In genomic region chr14:94412671-94413638, GRCh38 we compare ENCODE assay signal across 13 cellular contexts. TPM values are rescaled to one million over a fixed set of nuclear protein-coding genes. Genes with fewer than 3 reads are reported as not detected.
DNase-seq lines count a peak whose midpoint lies in the region; ATAC-seq, FAIRE-seq and TF ChIP-seq lines count a peak whose summit lies in the region.
"Had no signal": no experiment of that assay in that cellular context is flagged by ENCODE, and none has a peak within 500 bp of the region (broad histone marks: within the 10 kb centered on the region; RNA-seq: fewer than 3 reads in every experiment).

No MANE protein-coding gene starts in this region.

- H3K36me3 Mint-ChIP-seq in MCF 10A (ENCODE audit: insufficient read depth, unreplicated experiment), result no peaks in the 10 kb centered on the region

- BruUV-seq in MCF 10A (replicated peaks; lab: Mats Ljungman, UMichigan), result no TSS peak

- H3K27me3 ChIP-seq in breast epithelium (no peaks in the 10 kb centered on the region), vagina (no peaks in the 10 kb centered on the region)

- CTCF ChIA-PET in MCF 10A (lab: Yijun Ruan, JAX), result interaction anchor here (0.6 to 2.4 kb wide), 11 partner anchors 9 to 326 kb away, joined by 3 to 7 read pairs (median 4); partner anchors contain the start of gene IFI27L2

- peaks cover 8% of the 10 kb centered on the region for H3K4me1 Mint-ChIP-seq in MCF 10A (ENCODE audit: insufficient read depth, unreplicated experiment)
- H3K4me1 Mint-ChIP-seq: activated naive CD4-positive, alpha-beta T cell treated with anti-CD3 and anti-CD28 coated beads, Interleukin-2, amount 50 U/mL, for 24 hours; B cell had no signal

- TF ChIP-seq CTCF in MCF 10A (IDR thresholded peaks at IDR 0.05; ENCODE audit: unreplicated experiment) (peak; percentile 45), breast epithelium (IDR thresholded peaks at IDR 0.05) (no peak), vagina (IDR thresholded peaks at IDR 0.05) (no peak)

- H3K27me3 Mint-ChIP-seq in MCF 10A (ENCODE audit: insufficient read depth, unreplicated experiment), result no peaks in the 10 kb centered on the region

- no peak overlapping the region for H3K27ac Mint-ChIP-seq in MCF 10A (ENCODE audit: low read depth, unreplicated experiment)
- H3K27ac Mint-ChIP-seq: activated naive CD4-positive, alpha-beta T cell treated with anti-CD3 and anti-CD28 coated beads, Interleukin-2, amount 50 U/mL, for 24 hours; B cell had no signal

- no peak overlapping the region for H3K4me3 Mint-ChIP-seq in MCF 10A (ENCODE audit: unreplicated experiment)
- H3K4me3 Mint-ChIP-seq: activated naive CD4-positive, alpha-beta T cell treated with anti-CD3 and anti-CD28 coated beads, Interleukin-2, amount 50 U/mL, for 24 hours; B cell had no signal

- FAIRE-seq in frontal cortex (lab: Jason Lieb, UNC), result no peak
- FAIRE-seq: endometrium, urothelium cell line had no signal

- no peaks in the 10 kb centered on the region for H3K4me1 ChIP-seq in breast epithelium
- no peaks in the 10 kb centered on the region for H3K4me1 ChIP-seq in vagina

- H3K9me3 Mint-ChIP-seq in MCF 10A (ENCODE audit: unreplicated experiment), result peaks cover 6% of the 10 kb centered on the region

- TF ChIP-seq POLR2A in breast epithelium (IDR thresholded peaks at IDR 0.05) (no peak), vagina (IDR thresholded peaks at IDR 0.05) (no peak)

- intact Hi-C loops in MCF 10A (cut with micrococcal nuclease) (loop anchor here (2.0 to 5.0 kb wide), 2 partner anchors 231 to 276 kb away; no protein-coding TSS in a partner anchor), breast epithelium (cut with DNase I; ENCODE audit: low total_unique reads) (loop anchor here (1.0 kb wide), 1 partner anchor 39 kb away; no protein-coding TSS in a partner anchor), vagina (cut with DNase I) (no loop called here)

- DNase-seq in MCF 10A (ENCODE audit: unreplicated experiment) (peak; percentile 62), breast epithelium (ENCODE audit: low spot score in 2 of 2) (no peak), glomerular visceral epithelial cell (ENCODE audit: extremely low spot score) (peak; percentile 36), vagina (ENCODE audit: extremely low spot score in 2 of 2) (peak; percentile 37 to 62), NCI-H2171 treated with DMSO at 0.1 percent for 48 hours (lab: John Stamatoyannopoulos, UW) (no peak), frontal cortex (ENCODE audit: low spot score in 2 of 2) (no peak)
- DNase-seq: NCI-H1105 had no signal

- ATAC-seq in SK-N-SH treated with all-trans-retinoic acid at 6 μM for 48 hours, result peak; percentile 67; the same call in 2 of the 3 replicates
- ATAC-seq in HG03565 (IDR thresholded peaks at IDR 0.05; ENCODE audit: unreplicated experiment), result no peak

- H3K4me3 ChIP-seq in breast epithelium, result no peak overlapping the region
- no peak overlapping the region for H3K4me3 ChIP-seq in vagina

- POLR2A ChIA-PET in MCF 10A (lab: Yijun Ruan, JAX), result no interaction called here

- H3K9me3 ChIP-seq in breast epithelium (peaks cover 0 to 6% of the 10 kb centered on the region in 2 donors), vagina (no peaks in the 10 kb centered on the region)

- H3K27ac ChIP-seq in breast epithelium (no peak overlapping the region), vagina (no peak overlapping the region)

- H3K36me3 ChIP-seq in breast epithelium (no peaks in the 10 kb centered on the region), vagina (no peaks in the 10 kb centered on the region)

TF ChIP-seq in SK-N-SH treated with all-trans-retinoic acid at 6 μM for 48 hours, 23 proteins besides CTCF, POLR2A, EP300 and RAD21 (continues in another document):
- TF ChIP-seq, protein P1, sequence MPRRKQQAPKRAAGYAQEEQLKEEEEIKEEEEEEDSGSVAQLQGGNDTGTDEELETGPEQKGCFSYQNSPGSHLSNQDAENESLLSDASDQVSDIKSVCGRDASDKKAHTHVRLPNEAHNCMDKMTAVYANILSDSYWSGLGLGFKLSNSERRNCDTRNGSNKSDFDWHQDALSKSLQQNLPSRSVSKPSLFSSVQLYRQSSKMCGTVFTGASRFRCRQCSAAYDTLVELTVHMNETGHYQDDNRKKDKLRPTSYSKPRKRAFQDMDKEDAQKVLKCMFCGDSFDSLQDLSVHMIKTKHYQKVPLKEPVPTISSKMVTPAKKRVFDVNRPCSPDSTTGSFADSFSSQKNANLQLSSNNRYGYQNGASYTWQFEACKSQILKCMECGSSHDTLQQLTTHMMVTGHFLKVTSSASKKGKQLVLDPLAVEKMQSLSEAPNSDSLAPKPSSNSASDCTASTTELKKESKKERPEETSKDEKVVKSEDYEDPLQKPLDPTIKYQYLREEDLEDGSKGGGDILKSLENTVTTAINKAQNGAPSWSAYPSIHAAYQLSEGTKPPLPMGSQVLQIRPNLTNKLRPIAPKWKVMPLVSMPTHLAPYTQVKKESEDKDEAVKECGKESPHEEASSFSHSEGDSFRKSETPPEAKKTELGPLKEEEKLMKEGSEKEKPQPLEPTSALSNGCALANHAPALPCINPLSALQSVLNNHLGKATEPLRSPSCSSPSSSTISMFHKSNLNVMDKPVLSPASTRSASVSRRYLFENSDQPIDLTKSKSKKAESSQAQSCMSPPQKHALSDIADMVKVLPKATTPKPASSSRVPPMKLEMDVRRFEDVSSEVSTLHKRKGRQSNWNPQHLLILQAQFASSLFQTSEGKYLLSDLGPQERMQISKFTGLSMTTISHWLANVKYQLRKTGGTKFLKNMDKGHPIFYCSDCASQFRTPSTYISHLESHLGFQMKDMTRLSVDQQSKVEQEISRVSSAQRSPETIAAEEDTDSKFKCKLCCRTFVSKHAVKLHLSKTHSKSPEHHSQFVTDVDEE (CRISPR knock-in tag; IDR thresholded peaks at IDR 0.05), result no peak
- TF ChIP-seq ZC3H10 (CRISPR knock-in tag; IDR thresholded peaks at IDR 0.05) (no peak), PPARA (CRISPR knock-in tag; IDR thresholded peaks at IDR 0.05; ENCODE audit: borderline replicate concordance) (no peak), ZNF70 (CRISPR knock-in tag; IDR thresholded peaks at IDR 0.05) (no peak), GLIS3 (CRISPR knock-in tag; IDR thresholded peaks at IDR 0.05) (no peak), ZNF565 (CRISPR knock-in tag; conservative IDR thresholded peaks at IDR 0.05; ENCODE audit: low read depth) (no peak), POU6F1 (CRISPR knock-in tag; IDR thresholded peaks at IDR 0.05; ENCODE audit: borderline replicate concordance, low read depth) (no peak), CSDC2 (CRISPR knock-in tag; IDR thresholded peaks at IDR 0.05) (no peak), ZFP30 (CRISPR knock-in tag; IDR thresholded peaks at IDR 0.05) (no peak), CREB5 (CRISPR knock-in tag; IDR thresholded peaks at IDR 0.05; ENCODE audit: low read depth) (no peak), ISL1 (CRISPR knock-in tag; IDR thresholded peaks at IDR 0.05) (no peak), ZFP3 (CRISPR knock-in tag; IDR thresholded peaks at IDR 0.05) (no peak), ARNTL (CRISPR knock-in tag; IDR thresholded peaks at IDR 0.05; ENCODE audit: borderline replicate concordance, low read depth) (no peak), TOX (CRISPR knock-in tag; IDR thresholded peaks at IDR 0.05; ENCODE audit: borderline replicate concordance) (no peak)
- TF ChIP-seq, protein P2, sequence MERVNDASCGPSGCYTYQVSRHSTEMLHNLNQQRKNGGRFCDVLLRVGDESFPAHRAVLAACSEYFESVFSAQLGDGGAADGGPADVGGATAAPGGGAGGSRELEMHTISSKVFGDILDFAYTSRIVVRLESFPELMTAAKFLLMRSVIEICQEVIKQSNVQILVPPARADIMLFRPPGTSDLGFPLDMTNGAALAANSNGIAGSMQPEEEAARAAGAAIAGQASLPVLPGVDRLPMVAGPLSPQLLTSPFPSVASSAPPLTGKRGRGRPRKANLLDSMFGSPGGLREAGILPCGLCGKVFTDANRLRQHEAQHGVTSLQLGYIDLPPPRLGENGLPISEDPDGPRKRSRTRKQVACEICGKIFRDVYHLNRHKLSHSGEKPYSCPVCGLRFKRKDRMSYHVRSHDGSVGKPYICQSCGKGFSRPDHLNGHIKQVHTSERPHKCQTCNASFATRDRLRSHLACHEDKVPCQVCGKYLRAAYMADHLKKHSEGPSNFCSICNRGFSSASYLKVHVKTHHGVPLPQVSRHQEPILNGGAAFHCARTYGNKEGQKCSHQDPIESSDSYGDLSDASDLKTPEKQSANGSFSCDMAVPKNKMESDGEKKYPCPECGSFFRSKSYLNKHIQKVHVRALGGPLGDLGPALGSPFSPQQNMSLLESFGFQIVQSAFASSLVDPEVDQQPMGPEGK (CRISPR knock-in tag; IDR thresholded peaks at IDR 0.05; ENCODE audit: borderline replicate concordance), result no peak

RNA-seq across cellular contexts. Expression of gene SERPINA1, which starts 24.6 kb away (rescaled TPM):
- total RNA-seq in MCF 10A (2022) (38.1 and 42.5 TPM in 2 replicates), breast epithelium (100 to 1,000 TPM in 1 of 3 donors, 10 to 100 TPM in 1, 1 to 10 TPM in 1; 7.5 to 200 (median 42.6) TPM), vagina (6.1 TPM), frontal cortex (1.6 TPM)

RNA-seq across cellular contexts. Expression of gene SERPINA11, which starts 39.6 kb away (rescaled TPM):
- total RNA-seq in MCF 10A (2022) (not detected in 2 replicates), breast epithelium (1 to 10 TPM in 1 of 3 donors, under 1 TPM in 1, not detected in 1; 0.73 to 2.9 TPM), vagina (not detected), frontal cortex (not detected)
- total RNA-seq: B cell had no signal

RNA-seq across cellular contexts. Expression of gene SERPINA2, which starts 46.5 kb away (rescaled TPM):
- total RNA-seq in MCF 10A (2022) (not detected in 2 replicates), breast epithelium (not detected), vagina (not detected), frontal cortex (not detected)
- total RNA-seq: B cell had no signal

Comparison
In these comparisons a context has a peak if more than half of its experiments do, and no peak if none do; other contexts are left out.
1. DNase-seq: peak in MCF 10A (single experiment), glomerular visceral epithelial cell (single experiment) and vagina (2 of 2); none in breast epithelium (0 of 2), NCI-H2171 treated with DMSO at 0.1 percent for 48 hours (single experiment) and frontal cortex (0 of 2).